In the genomic region with DNA sequence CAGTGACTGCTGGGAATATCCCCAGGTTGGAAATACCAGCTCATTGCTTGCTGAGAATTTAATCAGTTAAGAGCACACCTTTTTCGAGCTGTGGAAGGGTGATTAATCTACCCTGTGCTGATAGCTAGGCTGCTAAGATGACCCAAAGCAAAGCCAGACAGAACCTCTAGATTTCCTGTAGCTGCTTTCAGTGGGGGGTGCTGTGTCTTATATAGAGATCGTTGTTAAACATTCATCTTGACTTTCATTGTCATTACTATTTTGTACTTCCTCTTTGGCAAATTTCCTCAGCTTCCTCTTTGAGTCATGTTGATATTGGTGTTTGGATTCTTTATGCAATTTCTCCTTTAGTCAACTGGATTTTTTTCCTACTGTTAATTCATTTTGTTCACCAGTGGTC, we compare ENCODE assay signal across 15 cellular contexts.
DNase-seq lines count a peak whose midpoint lies in the region; FAIRE-seq and TF ChIP-seq lines count a peak whose summit lies in the region.
"Had no signal": no experiment of that assay in that cellular context is flagged by ENCODE, and none has a peak within 500 bp of the region (broad histone marks: within the 10 kb centered on the region; RNA-seq: fewer than 3 reads in every experiment).

No MANE protein-coding gene starts in this region.

- 78% methylated on average over 2 of the region's 2 CpGs for WGBS in mammary epithelial cell (ENCODE audit: low coverage, missing lambda C conversion rate)
- WGBS in spleen, 5 donors: 6 to 15% (median 14%) methylated on average over 2 of the region's 2 CpGs

- H3K4me3 ChIP-seq in mammary epithelial cell (replicated peaks in 1 of 3; ENCODE audit: insufficient read depth in 1 of 3, low read depth in 2 of 3, low read length in 3 of 3) (no peak overlapping the region), fibroblast of pulmonary artery (replicated peaks; ENCODE audit: low read depth, low read length) (no peak overlapping the region), spleen (no peak overlapping the region)

- H3K4me1 Mint-ChIP-seq in MCF 10A (ENCODE audit: insufficient read depth, unreplicated experiment): peaks cover 8% of the 10 kb centered on the region

- in situ Hi-C loops in mammary epithelial cell (cut with MboI; ENCODE audit: low sequenced_read_pairs in 2 of 2): no loop called here

- no peaks in the 10 kb centered on the region for H3K4me1 ChIP-seq in mammary epithelial cell (ENCODE audit: insufficient read depth, low read length)
- H3K4me1 ChIP-seq in spleen: peaks cover 0 to 55% (median 9%) of the 10 kb centered on the region in 6 donors

- intact Hi-C loops in MCF 10A (cut with micrococcal nuclease): no loop called here
- intact Hi-C loops in mammary epithelial cell (cut with micrococcal nuclease): no loop called here
- intact Hi-C loops in spleen (cut with DNase I; ENCODE audit: low total_unique reads): no loop called here

- no peak overlapping the region for H2AFZ ChIP-seq in mammary epithelial cell (ENCODE audit: low read depth, low read length)

- H3K36me3 Mint-ChIP-seq in MCF 10A (ENCODE audit: insufficient read depth, unreplicated experiment): no peaks in the 10 kb centered on the region

- dilution Hi-C loops in mammary epithelial cell (cut with HindIII; ENCODE audit: low sequenced_read_pairs): no loop called here

- no peak overlapping the region for H3K9ac ChIP-seq in mammary epithelial cell (ENCODE audit: insufficient read depth, low read length)

- POLR2A ChIA-PET in MCF 10A (lab: Yijun Ruan, JAX): interaction anchor here (0.7 to 1.1 kb wide), 5 partner anchors 14 to 1890 kb away, joined by 3 to 4 read pairs (median 3); no protein-coding TSS in a partner anchor

- BruUV-seq in MCF 10A (replicated peaks; lab: Mats Ljungman, UMichigan) (no TSS peak), mammary epithelial cell (replicated peaks; lab: Mats Ljungman, UMichigan) (no TSS peak)

- no peaks in the 10 kb centered on the region for H3K9me3 ChIP-seq in mammary epithelial cell (replicated peaks; ENCODE audit: insufficient read depth, low read length)
- no peaks in the 10 kb centered on the region for H3K9me3 ChIP-seq in spleen

- H3K27ac Mint-ChIP-seq in MCF 10A (ENCODE audit: low read depth, unreplicated experiment): peak overlapping the region; percentile 10
- H3K27ac Mint-ChIP-seq: activated naive CD8-positive, alpha-beta T cell treated with anti-CD3 and anti-CD28 coated beads for 36 hours had no signal

- no peaks in the 10 kb centered on the region for H3K79me2 ChIP-seq in mammary epithelial cell (ENCODE audit: insufficient read depth, low read length)

- no peak for FAIRE-seq in D721Med (lab: Jason Lieb, UNC)
- FAIRE-seq: A204.1, GM18507 had no signal

- no peak overlapping the region for H3K4me3 Mint-ChIP-seq in MCF 10A (ENCODE audit: unreplicated experiment)
- H3K4me3 Mint-ChIP-seq: activated naive CD8-positive, alpha-beta T cell treated with anti-CD3 and anti-CD28 coated beads for 36 hours had no signal

- H3K36me3 ChIP-seq in mammary epithelial cell (ENCODE audit: insufficient read depth, low read length): no peaks in the 10 kb centered on the region
- no peaks in the 10 kb centered on the region for H3K36me3 ChIP-seq in spleen

- H4K20me1 ChIP-seq in mammary epithelial cell (ENCODE audit: insufficient read depth, low read length): no peaks in the 10 kb centered on the region

- TF ChIP-seq CTCF in MCF 10A (IDR thresholded peaks at IDR 0.05; ENCODE audit: unreplicated experiment) (no peak), mammary epithelial cell (conservative IDR thresholded peaks at IDR 0.05 in 1 of 2, IDR thresholded peaks at IDR 0.05 in 1 of 2; ENCODE audit: extremely low read depth in 1 of 2, insufficient read depth in 1 of 2, low read depth in 1 of 2, low read length in 2 of 2) (no peak), fibroblast of pulmonary artery (IDR thresholded peaks at IDR 0.05; ENCODE audit: low read length, missing control alignments) (no peak), spleen (IDR thresholded peaks at IDR 0.05 in 8 of 11, conservative IDR thresholded peaks at IDR 0.05 in 3 of 11) (no peak), D721Med (IDR thresholded peaks at IDR 0.05; ENCODE audit: insufficient read depth, missing control alignments) (no peak)

- CTCF ChIA-PET in MCF 10A (lab: Yijun Ruan, JAX) (interaction anchor here (0.6 to 2.0 kb wide), 7 partner anchors 10 to 231 kb away, joined by 3 to 8 read pairs (median 5); no protein-coding TSS in a partner anchor), mammary epithelial cell (lab: Charles Lee; ENCODE audit: low non-redundant PET) (no interaction called here)

- no peaks in the 10 kb centered on the region for H3K9me3 Mint-ChIP-seq in MCF 10A (ENCODE audit: unreplicated experiment)
- H3K9me3 Mint-ChIP-seq: activated naive CD8-positive, alpha-beta T cell treated with anti-CD3 and anti-CD28 coated beads for 36 hours had no signal

- H3K27ac ChIP-seq in mammary epithelial cell (ENCODE audit: insufficient read depth, low read depth, low read length) (no peak overlapping the region), spleen (peak overlapping the region in 7 of 8 donors; percentile 16 to 74 (median 46))

- DNase-seq in MCF 10A (ENCODE audit: unreplicated experiment) (peak; percentile 31), mammary epithelial cell (no peak), OCI-M1 (lab: John Stamatoyannopoulos, UW) (peak; percentile 78), fibroblast of pulmonary artery (ENCODE audit: low read depth) (peak; percentile 72), spleen (no peak), D721Med (ENCODE audit: insufficient read length, low spot score) (no peak), NCI-H524 (lab: John Stamatoyannopoulos, UW) (no peak), NCI-H345 treated with DMSO at 0.1 percent for 48 hours (lab: John Stamatoyannopoulos, UW; ENCODE audit: unreplicated experiment) (no peak)
- DNase-seq: activated naive CD8-positive, alpha-beta T cell treated with anti-CD3 and anti-CD28 coated beads for 36 hours; COR-L47; erythroblast; hypothalamus; NCI-H2029 had no signal

- TF ChIP-seq POLR2A in spleen (IDR thresholded peaks at IDR 0.05): no peak

- no peaks in the 10 kb centered on the region for H3K27me3 Mint-ChIP-seq in MCF 10A (ENCODE audit: insufficient read depth, unreplicated experiment)
- H3K27me3 Mint-ChIP-seq: activated naive CD8-positive, alpha-beta T cell treated with anti-CD3 and anti-CD28 coated beads for 36 hours had no signal

- no peaks in the 10 kb centered on the region for H3K27me3 ChIP-seq in mammary epithelial cell (ENCODE audit: insufficient read depth, low read length)
- no peaks in the 10 kb centered on the region for H3K27me3 ChIP-seq in spleen (replicated peaks in 1 of 7)

- H3K4me2 ChIP-seq in mammary epithelial cell (ENCODE audit: insufficient read depth, low read depth, low read length): no peak overlapping the region

Comparison
In these comparisons a context has a peak if more than half of its experiments do, and no peak if none do; other contexts are left out.
1. DNase-seq: peak in MCF 10A (single experiment), OCI-M1 (single experiment) and fibroblast of pulmonary artery (single experiment); none in mammary epithelial cell (single experiment), spleen (single experiment), D721Med (single experiment), NCI-H524 (0 of 2) and NCI-H345 treated with DMSO at 0.1 percent for 48 hours (single experiment).